ENCODE assay signal across 1 cellular context in the genomic region with DNA sequence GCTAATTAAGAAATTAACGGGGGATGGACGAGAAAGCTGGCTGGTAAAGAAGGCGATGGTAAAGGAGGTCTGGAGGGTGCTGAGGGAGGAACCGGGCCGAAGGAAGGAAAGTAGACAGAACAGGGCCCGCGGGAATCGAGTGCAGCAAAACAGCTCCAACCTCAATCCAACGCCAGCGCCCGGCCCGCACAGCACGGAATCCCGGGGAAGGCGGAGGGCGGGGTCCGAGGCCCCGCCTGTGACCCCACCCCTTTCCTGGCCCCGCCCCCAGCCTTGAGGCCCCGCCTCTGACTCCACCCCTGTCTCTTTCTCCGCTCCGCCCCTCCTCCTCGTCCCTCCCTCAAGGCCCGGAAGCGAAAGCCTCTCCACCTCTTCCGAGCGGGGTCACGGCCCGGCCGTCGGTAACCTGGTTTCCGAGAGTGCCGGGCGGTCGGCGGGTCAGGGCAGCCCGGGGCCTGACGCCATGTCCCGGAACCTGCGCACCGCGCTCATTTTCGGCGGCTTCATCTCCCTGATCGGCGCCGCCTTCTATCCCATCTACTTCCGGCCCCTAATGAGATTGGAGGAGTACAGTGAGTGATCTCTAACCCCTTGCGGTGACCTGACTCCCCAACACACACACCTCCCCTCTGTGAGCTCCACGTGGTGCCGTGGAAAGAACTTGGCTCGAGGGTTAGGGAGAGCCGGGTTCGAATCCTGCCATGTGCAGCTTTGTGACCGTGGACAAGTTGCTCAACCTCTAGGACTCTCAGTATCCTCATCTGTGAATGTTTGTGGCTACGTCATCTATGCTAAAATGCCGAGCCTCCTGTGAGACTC.
TF ChIP-seq lines count a peak whose summit lies in the region.

A gene (plus strand): TSS at position 370 of the 819 bp plus-strand sequence. CDS start 94 bp downstream, at position 464.

TF ChIP-seq in HepG2, 621 proteins besides CTCF, POLR2A, EP300 and RAD21 (continued from another document and continues in another):
- TF ChIP-seq, protein P1, sequence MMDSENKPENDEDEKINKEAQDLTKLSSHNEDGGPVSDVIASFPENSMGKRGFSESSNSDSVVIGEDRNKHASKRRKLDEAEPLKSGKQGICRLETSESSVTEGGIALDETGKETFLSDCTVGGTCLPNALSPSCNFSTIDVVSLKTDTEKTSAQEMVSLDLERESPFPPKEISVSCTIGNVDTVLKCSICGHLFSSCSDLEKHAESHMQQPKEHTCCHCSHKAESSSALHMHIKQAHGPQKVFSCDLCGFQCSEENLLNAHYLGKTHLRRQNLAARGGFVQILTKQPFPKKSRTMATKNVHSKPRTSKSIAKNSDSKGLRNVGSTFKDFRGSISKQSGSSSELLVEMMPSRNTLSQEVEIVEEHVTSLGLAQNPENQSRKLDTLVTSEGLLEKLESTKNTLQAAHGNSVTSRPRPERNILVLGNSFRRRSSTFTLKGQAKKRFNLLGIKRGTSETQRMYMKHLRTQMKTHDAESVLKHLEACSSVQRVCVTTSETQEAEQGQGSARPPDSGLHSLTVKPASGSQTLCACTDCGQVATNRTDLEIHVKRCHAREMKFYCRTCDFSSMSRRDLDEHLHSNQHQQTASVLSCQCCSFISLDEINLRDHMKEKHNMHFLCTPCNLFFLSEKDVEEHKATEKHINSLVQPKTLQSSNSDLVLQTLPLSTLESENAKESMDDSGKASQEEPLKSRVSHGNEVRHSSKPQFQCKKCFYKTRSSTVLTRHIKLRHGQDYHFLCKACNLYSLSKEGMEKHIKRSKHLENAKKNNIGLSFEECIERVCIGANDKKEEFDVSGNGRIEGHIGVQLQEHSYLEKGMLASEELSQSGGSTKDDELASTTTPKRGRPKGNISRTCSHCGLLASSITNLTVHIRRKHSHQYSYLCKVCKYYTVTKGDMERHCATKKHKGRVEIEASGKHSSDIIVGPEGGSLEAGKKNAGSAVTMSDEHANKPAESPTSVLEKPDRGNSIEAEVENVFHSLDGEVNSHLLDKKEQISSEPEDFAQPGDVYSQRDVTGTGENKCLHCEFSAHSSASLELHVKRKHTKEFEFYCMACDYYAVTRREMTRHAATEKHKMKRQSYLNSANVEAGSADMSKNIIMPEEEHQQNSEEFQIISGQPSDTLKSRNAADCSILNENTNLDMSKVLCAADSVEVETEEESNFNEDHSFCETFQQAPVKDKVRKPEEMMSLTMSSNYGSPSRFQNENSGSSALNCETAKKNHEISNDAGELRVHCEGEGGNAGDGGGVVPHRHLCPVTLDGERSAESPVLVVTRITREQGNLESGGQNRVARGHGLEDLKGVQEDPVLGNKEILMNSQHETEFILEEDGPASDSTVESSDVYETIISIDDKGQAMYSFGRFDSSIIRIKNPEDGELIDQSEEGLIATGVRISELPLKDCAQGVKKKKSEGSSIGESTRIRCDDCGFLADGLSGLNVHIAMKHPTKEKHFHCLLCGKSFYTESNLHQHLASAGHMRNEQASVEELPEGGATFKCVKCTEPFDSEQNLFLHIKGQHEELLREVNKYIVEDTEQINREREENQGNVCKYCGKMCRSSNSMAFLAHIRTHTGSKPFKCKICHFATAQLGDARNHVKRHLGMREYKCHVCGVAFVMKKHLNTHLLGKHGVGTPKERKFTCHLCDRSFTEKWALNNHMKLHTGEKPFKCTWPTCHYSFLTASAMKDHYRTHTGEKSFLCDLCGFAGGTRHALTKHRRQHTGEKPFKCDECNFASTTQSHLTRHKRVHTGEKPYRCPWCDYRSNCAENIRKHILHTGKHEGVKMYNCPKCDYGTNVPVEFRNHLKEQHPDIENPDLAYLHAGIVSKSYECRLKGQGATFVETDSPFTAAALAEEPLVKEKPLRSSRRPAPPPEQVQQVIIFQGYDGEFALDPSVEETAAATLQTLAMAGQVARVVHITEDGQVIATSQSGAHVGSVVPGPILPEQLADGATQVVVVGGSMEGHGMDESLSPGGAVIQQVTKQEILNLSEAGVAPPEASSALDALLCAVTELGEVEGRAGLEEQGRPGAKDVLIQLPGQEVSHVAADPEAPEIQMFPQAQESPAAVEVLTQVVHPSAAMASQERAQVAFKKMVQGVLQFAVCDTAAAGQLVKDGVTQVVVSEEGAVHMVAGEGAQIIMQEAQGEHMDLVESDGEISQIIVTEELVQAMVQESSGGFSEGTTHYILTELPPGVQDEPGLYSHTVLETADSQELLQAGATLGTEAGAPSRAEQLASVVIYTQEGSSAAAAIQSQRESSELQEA (CRISPR knock-in tag; IDR thresholded peaks at IDR 0.05; ENCODE audit: not compliant biosample characterization): no peak
- TF ChIP-seq CC2D1A (CRISPR knock-in tag; IDR thresholded peaks at IDR 0.05): no peak
- TF ChIP-seq ZNF484 (CRISPR knock-in tag; IDR thresholded peaks at IDR 0.05; ENCODE audit: borderline replicate concordance, low read depth): no peak
- no peak for TF ChIP-seq ATM (IDR thresholded peaks at IDR 0.05; ENCODE audit: borderline replicate concordance)
- TF ChIP-seq MEF2D (CRISPR knock-in tag; IDR thresholded peaks at IDR 0.05): peak; percentile 86; the same call in 1 of the 2 replicates
- TF ChIP-seq GATA4 (IDR thresholded peaks at IDR 0.05; ENCODE audit: borderline replicate concordance, low read depth): 0 out of 2 replicates have a peak, but pooled peaks have one; percentile 30
- TF ChIP-seq, protein P2, sequence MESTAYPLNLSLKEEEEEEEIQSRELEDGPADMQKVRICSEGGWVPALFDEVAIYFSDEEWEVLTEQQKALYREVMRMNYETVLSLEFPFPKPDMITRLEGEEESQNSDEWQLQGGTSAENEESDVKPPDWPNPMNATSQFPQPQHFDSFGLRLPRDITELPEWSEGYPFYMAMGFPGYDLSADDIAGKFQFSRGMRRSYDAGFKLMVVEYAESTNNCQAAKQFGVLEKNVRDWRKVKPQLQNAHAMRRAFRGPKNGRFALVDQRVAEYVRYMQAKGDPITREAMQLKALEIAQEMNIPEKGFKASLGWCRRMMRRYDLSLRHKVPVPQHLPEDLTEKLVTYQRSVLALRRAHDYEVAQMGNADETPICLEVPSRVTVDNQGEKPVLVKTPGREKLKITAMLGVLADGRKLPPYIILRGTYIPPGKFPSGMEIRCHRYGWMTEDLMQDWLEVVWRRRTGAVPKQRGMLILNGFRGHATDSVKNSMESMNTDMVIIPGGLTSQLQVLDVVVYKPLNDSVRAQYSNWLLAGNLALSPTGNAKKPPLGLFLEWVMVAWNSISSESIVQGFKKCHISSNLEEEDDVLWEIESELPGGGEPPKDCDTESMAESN (CRISPR knock-in tag; conservative IDR thresholded peaks at IDR 0.05): no peak; the same call in 1 of the 2 replicates
- no peak for TF ChIP-seq PRPF4 (IDR thresholded peaks at IDR 0.05; ENCODE audit: low read depth, low read length, poor library complexity, severe bottlenecking)
- 0 out of 2 replicates have a peak, but pooled peaks have one; percentile 52 for TF ChIP-seq ZNF616 (CRISPR knock-in tag; IDR thresholded peaks at IDR 0.05; ENCODE audit: low read depth)
- TF ChIP-seq ZNF557 (CRISPR knock-in tag; IDR thresholded peaks at IDR 0.05): 0 out of 2 replicates have a peak, but pooled peaks have one; percentile 34
- no peak for TF ChIP-seq ZKSCAN8 (CRISPR knock-in tag; IDR thresholded peaks at IDR 0.05; ENCODE audit: borderline replicate concordance)
- peak; percentile 84 for TF ChIP-seq RXRA (CRISPR knock-in tag; IDR thresholded peaks at IDR 0.05)
- TF ChIP-seq JUN (CRISPR knock-in tag; IDR thresholded peaks at IDR 0.05): peak; percentile 72; the same call in 1 of the 2 replicates
- peak; percentile 15; the same call in 1 of the 2 replicates for TF ChIP-seq ZNF232 (CRISPR knock-in tag; IDR thresholded peaks at IDR 0.05; ENCODE audit: borderline replicate concordance)
- TF ChIP-seq CEBPB (IDR thresholded peaks at IDR 0.05; ENCODE audit: borderline replicate concordance, low read depth, low read length): peak; percentile 78
- no peak for TF ChIP-seq ZNF577 (CRISPR knock-in tag; IDR thresholded peaks at IDR 0.05; ENCODE audit: borderline replicate concordance, low read depth)
- TF ChIP-seq ZNF12 (CRISPR knock-in tag; IDR thresholded peaks at IDR 0.05): peak; percentile 60; the same call in 1 of the 2 replicates
- TF ChIP-seq, protein P3, sequence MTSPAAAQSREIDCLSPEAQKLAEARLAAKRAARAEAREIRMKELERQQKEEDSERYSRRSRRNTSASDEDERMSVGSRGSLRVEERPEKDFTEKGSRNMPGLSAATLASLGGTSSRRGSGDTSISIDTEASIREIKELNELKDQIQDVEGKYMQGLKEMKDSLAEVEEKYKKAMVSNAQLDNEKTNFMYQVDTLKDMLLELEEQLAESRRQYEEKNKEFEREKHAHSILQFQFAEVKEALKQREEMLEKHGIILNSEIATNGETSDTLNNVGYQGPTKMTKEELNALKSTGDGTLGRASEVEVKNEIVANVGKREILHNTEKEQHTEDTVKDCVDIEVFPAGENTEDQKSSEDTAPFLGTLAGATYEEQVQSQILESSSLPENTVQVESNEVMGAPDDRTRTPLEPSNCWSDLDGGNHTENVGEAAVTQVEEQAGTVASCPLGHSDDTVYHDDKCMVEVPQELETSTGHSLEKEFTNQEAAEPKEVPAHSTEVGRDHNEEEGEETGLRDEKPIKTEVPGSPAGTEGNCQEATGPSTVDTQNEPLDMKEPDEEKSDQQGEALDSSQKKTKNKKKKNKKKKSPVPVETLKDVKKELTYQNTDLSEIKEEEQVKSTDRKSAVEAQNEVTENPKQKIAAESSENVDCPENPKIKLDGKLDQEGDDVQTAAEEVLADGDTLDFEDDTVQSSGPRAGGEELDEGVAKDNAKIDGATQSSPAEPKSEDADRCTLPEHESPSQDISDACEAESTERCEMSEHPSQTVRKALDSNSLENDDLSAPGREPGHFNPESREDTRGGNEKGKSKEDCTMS (CRISPR knock-in tag; conservative IDR thresholded peaks at IDR 0.05): no peak
- no peak for TF ChIP-seq ZNF644 (CRISPR knock-in tag; IDR thresholded peaks at IDR 0.05; ENCODE audit: low read depth)
- TF ChIP-seq, protein P4, sequence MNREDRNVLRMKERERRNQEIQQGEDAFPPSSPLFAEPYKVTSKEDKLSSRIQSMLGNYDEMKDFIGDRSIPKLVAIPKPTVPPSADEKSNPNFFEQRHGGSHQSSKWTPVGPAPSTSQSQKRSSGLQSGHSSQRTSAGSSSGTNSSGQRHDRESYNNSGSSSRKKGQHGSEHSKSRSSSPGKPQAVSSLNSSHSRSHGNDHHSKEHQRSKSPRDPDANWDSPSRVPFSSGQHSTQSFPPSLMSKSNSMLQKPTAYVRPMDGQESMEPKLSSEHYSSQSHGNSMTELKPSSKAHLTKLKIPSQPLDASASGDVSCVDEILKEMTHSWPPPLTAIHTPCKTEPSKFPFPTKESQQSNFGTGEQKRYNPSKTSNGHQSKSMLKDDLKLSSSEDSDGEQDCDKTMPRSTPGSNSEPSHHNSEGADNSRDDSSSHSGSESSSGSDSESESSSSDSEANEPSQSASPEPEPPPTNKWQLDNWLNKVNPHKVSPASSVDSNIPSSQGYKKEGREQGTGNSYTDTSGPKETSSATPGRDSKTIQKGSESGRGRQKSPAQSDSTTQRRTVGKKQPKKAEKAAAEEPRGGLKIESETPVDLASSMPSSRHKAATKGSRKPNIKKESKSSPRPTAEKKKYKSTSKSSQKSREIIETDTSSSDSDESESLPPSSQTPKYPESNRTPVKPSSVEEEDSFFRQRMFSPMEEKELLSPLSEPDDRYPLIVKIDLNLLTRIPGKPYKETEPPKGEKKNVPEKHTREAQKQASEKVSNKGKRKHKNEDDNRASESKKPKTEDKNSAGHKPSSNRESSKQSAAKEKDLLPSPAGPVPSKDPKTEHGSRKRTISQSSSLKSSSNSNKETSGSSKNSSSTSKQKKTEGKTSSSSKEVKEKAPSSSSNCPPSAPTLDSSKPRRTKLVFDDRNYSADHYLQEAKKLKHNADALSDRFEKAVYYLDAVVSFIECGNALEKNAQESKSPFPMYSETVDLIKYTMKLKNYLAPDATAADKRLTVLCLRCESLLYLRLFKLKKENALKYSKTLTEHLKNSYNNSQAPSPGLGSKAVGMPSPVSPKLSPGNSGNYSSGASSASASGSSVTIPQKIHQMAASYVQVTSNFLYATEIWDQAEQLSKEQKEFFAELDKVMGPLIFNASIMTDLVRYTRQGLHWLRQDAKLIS (CRISPR knock-in tag; IDR thresholded peaks at IDR 0.05): no peak; the same call in 1 of the 2 replicates
- TF ChIP-seq, protein P5, sequence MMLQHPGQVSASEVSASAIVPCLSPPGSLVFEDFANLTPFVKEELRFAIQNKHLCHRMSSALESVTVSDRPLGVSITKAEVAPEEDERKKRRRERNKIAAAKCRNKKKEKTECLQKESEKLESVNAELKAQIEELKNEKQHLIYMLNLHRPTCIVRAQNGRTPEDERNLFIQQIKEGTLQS (CRISPR knock-in tag; IDR thresholded peaks at IDR 0.05): no peak
- TF ChIP-seq, protein P6, sequence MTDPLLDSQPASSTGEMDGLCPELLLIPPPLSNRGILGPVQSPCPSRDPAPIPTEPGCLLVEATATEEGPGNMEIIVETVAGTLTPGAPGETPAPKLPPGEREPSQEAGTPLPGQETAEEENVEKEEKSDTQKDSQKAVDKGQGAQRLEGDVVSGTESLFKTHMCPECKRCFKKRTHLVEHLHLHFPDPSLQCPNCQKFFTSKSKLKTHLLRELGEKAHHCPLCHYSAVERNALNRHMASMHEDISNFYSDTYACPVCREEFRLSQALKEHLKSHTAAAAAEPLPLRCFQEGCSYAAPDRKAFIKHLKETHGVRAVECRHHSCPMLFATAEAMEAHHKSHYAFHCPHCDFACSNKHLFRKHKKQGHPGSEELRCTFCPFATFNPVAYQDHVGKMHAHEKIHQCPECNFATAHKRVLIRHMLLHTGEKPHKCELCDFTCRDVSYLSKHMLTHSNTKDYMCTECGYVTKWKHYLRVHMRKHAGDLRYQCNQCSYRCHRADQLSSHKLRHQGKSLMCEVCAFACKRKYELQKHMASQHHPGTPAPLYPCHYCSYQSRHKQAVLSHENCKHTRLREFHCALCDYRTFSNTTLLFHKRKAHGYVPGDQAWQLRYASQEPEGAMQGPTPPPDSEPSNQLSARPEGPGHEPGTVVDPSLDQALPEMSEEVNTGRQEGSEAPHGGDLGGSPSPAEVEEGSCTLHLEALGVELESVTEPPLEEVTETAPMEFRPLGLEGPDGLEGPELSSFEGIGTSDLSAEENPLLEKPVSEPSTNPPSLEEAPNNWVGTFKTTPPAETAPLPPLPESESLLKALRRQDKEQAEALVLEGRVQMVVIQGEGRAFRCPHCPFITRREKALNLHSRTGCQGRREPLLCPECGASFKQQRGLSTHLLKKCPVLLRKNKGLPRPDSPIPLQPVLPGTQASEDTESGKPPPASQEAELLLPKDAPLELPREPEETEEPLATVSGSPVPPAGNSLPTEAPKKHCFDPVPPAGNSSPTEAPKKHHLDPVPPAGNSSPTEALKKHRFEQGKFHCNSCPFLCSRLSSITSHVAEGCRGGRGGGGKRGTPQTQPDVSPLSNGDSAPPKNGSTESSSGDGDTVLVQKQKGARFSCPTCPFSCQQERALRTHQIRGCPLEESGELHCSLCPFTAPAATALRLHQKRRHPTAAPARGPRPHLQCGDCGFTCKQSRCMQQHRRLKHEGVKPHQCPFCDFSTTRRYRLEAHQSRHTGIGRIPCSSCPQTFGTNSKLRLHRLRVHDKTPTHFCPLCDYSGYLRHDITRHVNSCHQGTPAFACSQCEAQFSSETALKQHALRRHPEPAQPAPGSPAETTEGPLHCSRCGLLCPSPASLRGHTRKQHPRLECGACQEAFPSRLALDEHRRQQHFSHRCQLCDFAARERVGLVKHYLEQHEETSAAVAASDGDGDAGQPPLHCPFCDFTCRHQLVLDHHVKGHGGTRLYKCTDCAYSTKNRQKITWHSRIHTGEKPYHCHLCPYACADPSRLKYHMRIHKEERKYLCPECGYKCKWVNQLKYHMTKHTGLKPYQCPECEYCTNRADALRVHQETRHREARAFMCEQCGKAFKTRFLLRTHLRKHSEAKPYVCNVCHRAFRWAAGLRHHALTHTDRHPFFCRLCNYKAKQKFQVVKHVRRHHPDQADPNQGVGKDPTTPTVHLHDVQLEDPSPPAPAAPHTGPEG (CRISPR knock-in tag; IDR thresholded peaks at IDR 0.05): 0 out of 2 replicates have a peak, but pooled peaks have one; percentile 14
- TF ChIP-seq ZKSCAN5 (CRISPR knock-in tag; IDR thresholded peaks at IDR 0.05): no peak
